ENCODE assay signal across 2 cellular contexts in the genomic region with DNA sequence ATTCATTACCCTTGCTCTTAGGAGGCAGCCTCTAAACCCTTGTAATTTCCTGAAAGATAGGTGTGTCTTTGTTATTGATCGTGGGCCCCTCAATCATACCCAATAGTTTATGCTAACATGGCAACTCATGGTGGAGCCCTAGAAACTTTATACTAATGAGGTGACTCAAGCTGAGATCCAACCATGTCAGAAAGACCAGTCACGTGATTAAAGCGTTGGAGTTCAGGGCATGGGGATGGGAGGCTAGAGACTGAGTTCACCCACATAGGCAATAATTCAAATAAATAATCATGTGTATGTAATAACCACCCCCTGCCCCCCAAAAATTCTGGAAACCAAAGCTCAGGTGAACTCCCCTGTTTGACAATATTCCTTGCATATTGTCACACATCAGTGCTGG.
TF ChIP-seq lines count a peak whose summit lies in the region.

No MANE protein-coding gene starts in this region.

TF ChIP-seq in HepG2, 621 proteins besides CTCF, POLR2A, EP300 and RAD21 (continued from another document):
- TF ChIP-seq, protein P1, sequence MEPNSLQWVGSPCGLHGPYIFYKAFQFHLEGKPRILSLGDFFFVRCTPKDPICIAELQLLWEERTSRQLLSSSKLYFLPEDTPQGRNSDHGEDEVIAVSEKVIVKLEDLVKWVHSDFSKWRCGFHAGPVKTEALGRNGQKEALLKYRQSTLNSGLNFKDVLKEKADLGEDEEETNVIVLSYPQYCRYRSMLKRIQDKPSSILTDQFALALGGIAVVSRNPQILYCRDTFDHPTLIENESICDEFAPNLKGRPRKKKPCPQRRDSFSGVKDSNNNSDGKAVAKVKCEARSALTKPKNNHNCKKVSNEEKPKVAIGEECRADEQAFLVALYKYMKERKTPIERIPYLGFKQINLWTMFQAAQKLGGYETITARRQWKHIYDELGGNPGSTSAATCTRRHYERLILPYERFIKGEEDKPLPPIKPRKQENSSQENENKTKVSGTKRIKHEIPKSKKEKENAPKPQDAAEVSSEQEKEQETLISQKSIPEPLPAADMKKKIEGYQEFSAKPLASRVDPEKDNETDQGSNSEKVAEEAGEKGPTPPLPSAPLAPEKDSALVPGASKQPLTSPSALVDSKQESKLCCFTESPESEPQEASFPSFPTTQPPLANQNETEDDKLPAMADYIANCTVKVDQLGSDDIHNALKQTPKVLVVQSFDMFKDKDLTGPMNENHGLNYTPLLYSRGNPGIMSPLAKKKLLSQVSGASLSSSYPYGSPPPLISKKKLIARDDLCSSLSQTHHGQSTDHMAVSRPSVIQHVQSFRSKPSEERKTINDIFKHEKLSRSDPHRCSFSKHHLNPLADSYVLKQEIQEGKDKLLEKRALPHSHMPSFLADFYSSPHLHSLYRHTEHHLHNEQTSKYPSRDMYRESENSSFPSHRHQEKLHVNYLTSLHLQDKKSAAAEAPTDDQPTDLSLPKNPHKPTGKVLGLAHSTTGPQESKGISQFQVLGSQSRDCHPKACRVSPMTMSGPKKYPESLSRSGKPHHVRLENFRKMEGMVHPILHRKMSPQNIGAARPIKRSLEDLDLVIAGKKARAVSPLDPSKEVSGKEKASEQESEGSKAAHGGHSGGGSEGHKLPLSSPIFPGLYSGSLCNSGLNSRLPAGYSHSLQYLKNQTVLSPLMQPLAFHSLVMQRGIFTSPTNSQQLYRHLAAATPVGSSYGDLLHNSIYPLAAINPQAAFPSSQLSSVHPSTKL (CRISPR knock-in tag; IDR thresholded peaks at IDR 0.05): no peak
- TF ChIP-seq POLR2G (IDR thresholded peaks at IDR 0.05; ENCODE audit: low read depth, low read length): no peak
- TF ChIP-seq, protein P2, sequence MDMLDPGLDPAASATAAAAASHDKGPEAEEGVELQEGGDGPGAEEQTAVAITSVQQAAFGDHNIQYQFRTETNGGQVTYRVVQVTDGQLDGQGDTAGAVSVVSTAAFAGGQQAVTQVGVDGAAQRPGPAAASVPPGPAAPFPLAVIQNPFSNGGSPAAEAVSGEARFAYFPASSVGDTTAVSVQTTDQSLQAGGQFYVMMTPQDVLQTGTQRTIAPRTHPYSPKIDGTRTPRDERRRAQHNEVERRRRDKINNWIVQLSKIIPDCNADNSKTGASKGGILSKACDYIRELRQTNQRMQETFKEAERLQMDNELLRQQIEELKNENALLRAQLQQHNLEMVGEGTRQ (IDR thresholded peaks at IDR 0.05; ENCODE audit: low read depth, low read length): peak; percentile 23; the same call in 1 of the 2 replicates
- TF ChIP-seq, protein P2 (CRISPR knock-in tag; IDR thresholded peaks at IDR 0.05; ENCODE audit: borderline replicate concordance): no peak
- TF ChIP-seq RAD51 (IDR thresholded peaks at IDR 0.05; ENCODE audit: borderline replicate concordance): peak; percentile 76
- TF ChIP-seq STAT5B (CRISPR knock-in tag; IDR thresholded peaks at IDR 0.05): no peak

TF ChIP-seq in K562, 482 proteins besides CTCF, POLR2A, EP300 and RAD21 (continued from another document):
- TF ChIP-seq, protein P3, sequence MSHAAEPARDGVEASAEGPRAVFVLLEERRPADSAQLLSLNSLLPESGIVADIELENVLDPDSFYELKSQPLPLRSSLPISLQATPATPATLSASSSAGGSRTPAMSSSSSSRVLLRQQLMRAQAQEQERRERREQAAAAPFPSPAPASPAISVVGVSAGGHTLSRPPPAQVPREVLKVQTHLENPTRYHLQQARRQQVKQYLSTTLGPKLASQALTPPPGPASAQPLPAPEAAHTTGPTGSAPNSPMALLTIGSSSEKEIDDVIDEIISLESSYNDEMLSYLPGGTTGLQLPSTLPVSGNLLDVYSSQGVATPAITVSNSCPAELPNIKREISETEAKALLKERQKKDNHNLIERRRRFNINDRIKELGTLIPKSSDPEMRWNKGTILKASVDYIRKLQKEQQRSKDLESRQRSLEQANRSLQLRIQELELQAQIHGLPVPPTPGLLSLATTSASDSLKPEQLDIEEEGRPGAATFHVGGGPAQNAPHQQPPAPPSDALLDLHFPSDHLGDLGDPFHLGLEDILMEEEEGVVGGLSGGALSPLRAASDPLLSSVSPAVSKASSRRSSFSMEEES (CRISPR knock-in tag; IDR thresholded peaks at IDR 0.05): peak; percentile 67
